In genomic region chr2:159201321-159202063, GRCh38 we compare ENCODE assay signal across 9 cellular contexts.
DNase-seq lines count a peak whose midpoint lies in the region; ATAC-seq and FAIRE-seq lines count a peak whose summit lies in the region.
"Had no signal": no experiment of that assay in that cellular context is flagged by ENCODE, and none has a peak within 500 bp of the region (broad histone marks: within the 10 kb centered on the region; RNA-seq: fewer than 3 reads in every experiment).

No MANE protein-coding gene starts in this region.

- peak; percentile 99 for ATAC-seq in HG02981 (IDR thresholded peaks at IDR 0.05; ENCODE audit: unreplicated experiment)
- ATAC-seq in natural killer cell treated with Interleukin-12 subunit alpha and Interleukin-12 subunit beta and Interleukin-15 and Interleukin-18, amount 100 ng/mL, for 72 hours, result peak; percentile 79 to 87

- no peak overlapping the region for H3K4me3 Mint-ChIP-seq in activated CD4-positive, alpha-beta memory T cell treated with anti-CD3 and anti-CD28 coated beads, Interleukin-2, amount 10 ng/mL, durations not matched to agents 7 days and 5 days
- peak overlapping the region; percentile 40 for H3K4me3 Mint-ChIP-seq in natural killer cell treated with Interleukin-12 subunit alpha and Interleukin-12 subunit beta and Interleukin-15 and Interleukin-18, amount 100 ng/mL, for 72 hours

- peaks cover 0 to 13% of the 10 kb centered on the region in 2 donors for H3K36me3 ChIP-seq in small intestine (ENCODE audit: control insufficient read depth in 2 of 2, insufficient read depth in 2 of 2, low read length in 2 of 2)

- no peaks in the 10 kb centered on the region for H3K4me1 ChIP-seq in small intestine (ENCODE audit: control insufficient read depth in 2 of 2, insufficient read depth in 1 of 2, low read depth in 1 of 2, low read length in 1 of 2)

- H3K36me3 Mint-ChIP-seq in activated CD4-positive, alpha-beta memory T cell treated with anti-CD3 and anti-CD28 coated beads, Interleukin-2, amount 10 ng/mL, durations not matched to agents 7 days and 5 days (ENCODE audit: low read depth), result no peaks in the 10 kb centered on the region
- no peaks in the 10 kb centered on the region for H3K36me3 Mint-ChIP-seq in natural killer cell treated with Interleukin-12 subunit alpha and Interleukin-12 subunit beta and Interleukin-15 and Interleukin-18, amount 100 ng/mL, for 72 hours

- 65 to 82% (median 72%) methylated on average over 11 of the region's 11 CpGs for WGBS in small intestine, 3 donors

- FAIRE-seq in small intestine (lab: Jason Lieb, UNC), result no peak

- H3K27ac Mint-ChIP-seq in activated CD4-positive, alpha-beta memory T cell treated with anti-CD3 and anti-CD28 coated beads, Interleukin-2, amount 10 ng/mL, durations not matched to agents 7 days and 5 days, result no peak overlapping the region
- peak overlapping the region in 1 of 2 donors; percentile 28 for H3K27ac Mint-ChIP-seq in natural killer cell treated with Interleukin-12 subunit alpha and Interleukin-12 subunit beta and Interleukin-15 and Interleukin-18, amount 100 ng/mL, for 72 hours

- H3K27me3 ChIP-seq in small intestine (ENCODE audit: control insufficient read depth in 2 of 2, insufficient read depth in 2 of 2, low read length in 2 of 2), result no peaks in the 10 kb centered on the region

- CTCF ChIA-PET in activated CD4-positive, alpha-beta memory T cell treated with anti-CD3 and anti-CD28 coated beads, Interleukin-2, amount 10 ng/mL, durations not matched to agents 7 days and 5 days (lab: Charles Lee), result no interaction called here

- POLR2A ChIA-PET in activated CD4-positive, alpha-beta memory T cell treated with anti-CD3 and anti-CD28 coated beads, Interleukin-2, amount 10 ng/mL, durations not matched to agents 7 days and 5 days (lab: Charles Lee), result no interaction called here

- no peak overlapping the region for H3K4me3 ChIP-seq in small intestine (ENCODE audit: low read depth in 1 of 2, low read length in 2 of 2)

- no peaks in the 10 kb centered on the region for H3K9me3 Mint-ChIP-seq in activated CD4-positive, alpha-beta memory T cell treated with anti-CD3 and anti-CD28 coated beads, Interleukin-2, amount 10 ng/mL, durations not matched to agents 7 days and 5 days
- no peaks in the 10 kb centered on the region for H3K9me3 Mint-ChIP-seq in natural killer cell treated with Interleukin-12 subunit alpha and Interleukin-12 subunit beta and Interleukin-15 and Interleukin-18, amount 100 ng/mL, for 72 hours

- H3K9me3 ChIP-seq in small intestine (ENCODE audit: control insufficient read depth, low read depth), result no peaks in the 10 kb centered on the region

- DNase-seq in activated naive CD4-positive, alpha-beta T cell treated with Interleukin-2 at 50 U/mL for 16 hours, result peak; percentile 7
- no peak for DNase-seq in activated naive CD4-positive, alpha-beta T cell treated with anti-CD3 and anti-CD28 coated beads, Interleukin-2, amount 50 U/mL, for 16 hours
- peak; percentile 22 for DNase-seq in activated CD4-positive, alpha-beta memory T cell treated with anti-CD3 and anti-CD28 coated beads, Interleukin-2, amount 10 ng/mL, durations not matched to agents 7 days and 5 days
- no peak for DNase-seq in natural killer cell treated with Interleukin-12 subunit alpha and Interleukin-12 subunit beta and Interleukin-15 and Interleukin-18, amount 100 ng/mL, for 72 hours (ENCODE audit: low spot score)
- DNase-seq in D341Med (ENCODE audit: low spot score) (no peak), small intestine (no peak), DMS79 treated with DMSO at 0.1 percent for 48 hours (lab: John Stamatoyannopoulos, UW) (no peak)

- H3K27me3 Mint-ChIP-seq in activated CD4-positive, alpha-beta memory T cell treated with anti-CD3 and anti-CD28 coated beads, Interleukin-2, amount 10 ng/mL, durations not matched to agents 7 days and 5 days, result peaks cover 2% of the 10 kb centered on the region
- H3K27me3 Mint-ChIP-seq in natural killer cell treated with Interleukin-12 subunit alpha and Interleukin-12 subunit beta and Interleukin-15 and Interleukin-18, amount 100 ng/mL, for 72 hours, result no peaks in the 10 kb centered on the region

- H3K27ac ChIP-seq in small intestine (ENCODE audit: low read depth in 1 of 2, low read length in 1 of 2), result no peak overlapping the region
- H3K27ac ChIP-seq: VCaP had no signal

- H3K4me1 Mint-ChIP-seq in activated CD4-positive, alpha-beta memory T cell treated with anti-CD3 and anti-CD28 coated beads, Interleukin-2, amount 10 ng/mL, durations not matched to agents 7 days and 5 days, result peaks cover 8% of the 10 kb centered on the region
- peaks cover 28 to 32% of the 10 kb centered on the region in 2 donors for H3K4me1 Mint-ChIP-seq in natural killer cell treated with Interleukin-12 subunit alpha and Interleukin-12 subunit beta and Interleukin-15 and Interleukin-18, amount 100 ng/mL, for 72 hours (ENCODE audit: low read depth in 2 of 2)

Comparison
In these comparisons a context has a peak if more than half of its experiments do, and no peak if none do; other contexts are left out.
1. DNase-seq: peak in activated naive CD4-positive, alpha-beta T cell treated with Interleukin-2 at 50 U/mL for 16 hours (single experiment) and activated CD4-positive, alpha-beta memory T cell treated with anti-CD3 and anti-CD28 coated beads, Interleukin-2, amount 10 ng/mL, durations not matched to agents 7 days and 5 days (single experiment); none in activated naive CD4-positive, alpha-beta T cell treated with anti-CD3 and anti-CD28 coated beads, Interleukin-2, amount 50 U/mL, for 16 hours (single experiment), natural killer cell treated with Interleukin-12 subunit alpha and Interleukin-12 subunit beta and Interleukin-15 and Interleukin-18, amount 100 ng/mL, for 72 hours (single experiment), D341Med (single experiment), small intestine (single experiment) and DMS79 treated with DMSO at 0.1 percent for 48 hours (single experiment).